ENCODE assay signal across 26 cellular contexts in the genomic region with DNA sequence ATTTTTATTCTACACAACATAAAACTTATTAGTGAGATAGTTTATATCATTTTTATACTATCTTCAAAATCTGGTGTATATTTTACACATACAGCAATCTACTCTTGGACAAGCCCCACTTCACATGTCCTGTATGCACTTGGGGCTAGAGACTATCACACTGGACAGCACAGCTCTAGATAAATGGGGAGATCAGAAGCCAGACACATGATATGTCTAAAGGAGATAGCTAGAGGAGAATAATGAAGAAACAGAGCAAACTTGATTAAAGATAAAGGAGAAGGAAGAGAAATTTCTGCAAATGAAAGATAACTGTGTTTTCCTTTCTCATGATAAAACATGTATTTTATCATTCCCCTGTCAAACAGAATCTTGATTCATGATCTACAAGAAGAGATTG. TPM values are rescaled to one million over a fixed set of nuclear protein-coding genes. Genes with fewer than 3 reads are reported as not detected.
"Had no signal": no experiment of that assay in that cellular context is flagged by ENCODE, and none has a peak within 500 bp of the region (broad histone marks: within the 10 kb centered on the region; RNA-seq: fewer than 3 reads in every experiment).

No MANE protein-coding gene starts in this region.

- ATAC-seq: HepG2, Panc1, PC-3 had no signal

- DNase-seq: IMR-90, Karpas-422, KG1, MG63, NCI-H1092, NCI-H1105 treated with DMSO at 0.1 percent for 48 hours, NCI-H1417 treated with DMSO at 0.1 percent for 48 hours, NCI-H146, NCI-H187, NCI-H2029, NCI-H2081 treated with DMSO at 0.1 percent for 48 hours, NCI-H2171, NCI-H226, NCI-H446, NCI-H510A, NCI-H524 treated with DMSO at 0.1 percent for 48 hours, NCI-H69, NCI-H774, PC-3, SHP77 had no signal

- H3K27ac ChIP-seq: RWPE1 had no signal

- H3K4me3 ChIP-seq: MG63 had no signal

- H3K27me3 ChIP-seq: MG63 had no signal

- H3K9me3 ChIP-seq: MG63 had no signal

- H3K36me3 ChIP-seq: MG63 had no signal

RNA-seq across cellular contexts. Expression of a gene that starts 13.0 kb away (rescaled TPM):
- total RNA-seq: HepG2, HT1080, IMR-90, OCI-LY7, PC-3, SK-MEL-5 had no signal
- polyA plus RNA-seq: HepG2 had no signal

RNA-seq across cellular contexts. Expression of a gene that starts 50.5 kb away (rescaled TPM):
- total RNA-seq: HepG2, HT1080, IMR-90, OCI-LY7, PC-3, SK-MEL-5 had no signal
- polyA plus RNA-seq: HepG2, IMR-90 had no signal
